In the genomic region with DNA sequence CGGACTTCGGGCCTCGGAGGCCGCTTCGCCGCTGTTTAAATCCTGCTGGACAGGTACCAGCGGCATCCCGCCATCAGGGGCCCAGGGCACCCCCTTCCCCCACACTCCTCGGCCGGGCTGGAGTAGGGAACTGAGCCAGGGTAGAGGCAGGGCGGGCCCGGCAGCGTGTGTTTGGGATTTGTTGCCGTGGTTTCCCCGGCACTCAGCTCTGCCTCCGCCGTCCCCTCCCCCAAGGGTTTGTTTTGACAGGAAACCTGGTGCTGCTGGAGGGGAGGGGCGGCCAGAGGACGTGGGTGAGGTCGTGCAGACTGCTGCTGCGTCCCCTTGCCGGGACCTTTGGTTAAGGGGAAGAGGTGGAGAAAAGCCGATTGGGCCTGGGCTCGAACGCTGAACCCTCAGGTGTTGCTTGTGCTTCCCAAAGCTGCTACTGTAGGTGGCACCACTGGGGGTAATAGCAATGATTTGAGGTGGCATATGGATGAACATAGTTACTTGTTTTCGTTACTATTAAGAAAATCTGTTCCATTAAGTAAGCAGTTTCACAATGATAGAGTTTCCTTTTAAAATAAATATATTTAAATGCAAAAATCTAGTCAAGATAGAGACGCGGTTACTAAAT, we compare ENCODE assay signal across 1 cellular context.
A peak's percentile ranks its signal among the peaks of the same experiment; 100 is the strongest.
TF ChIP-seq lines count a peak whose summit lies in the region.

No MANE protein-coding gene starts in this region.

TF ChIP-seq in GM12878, 131 proteins besides CTCF, POLR2A, EP300 and RAD21 (continued from another document):
- TF ChIP-seq, protein P1, sequence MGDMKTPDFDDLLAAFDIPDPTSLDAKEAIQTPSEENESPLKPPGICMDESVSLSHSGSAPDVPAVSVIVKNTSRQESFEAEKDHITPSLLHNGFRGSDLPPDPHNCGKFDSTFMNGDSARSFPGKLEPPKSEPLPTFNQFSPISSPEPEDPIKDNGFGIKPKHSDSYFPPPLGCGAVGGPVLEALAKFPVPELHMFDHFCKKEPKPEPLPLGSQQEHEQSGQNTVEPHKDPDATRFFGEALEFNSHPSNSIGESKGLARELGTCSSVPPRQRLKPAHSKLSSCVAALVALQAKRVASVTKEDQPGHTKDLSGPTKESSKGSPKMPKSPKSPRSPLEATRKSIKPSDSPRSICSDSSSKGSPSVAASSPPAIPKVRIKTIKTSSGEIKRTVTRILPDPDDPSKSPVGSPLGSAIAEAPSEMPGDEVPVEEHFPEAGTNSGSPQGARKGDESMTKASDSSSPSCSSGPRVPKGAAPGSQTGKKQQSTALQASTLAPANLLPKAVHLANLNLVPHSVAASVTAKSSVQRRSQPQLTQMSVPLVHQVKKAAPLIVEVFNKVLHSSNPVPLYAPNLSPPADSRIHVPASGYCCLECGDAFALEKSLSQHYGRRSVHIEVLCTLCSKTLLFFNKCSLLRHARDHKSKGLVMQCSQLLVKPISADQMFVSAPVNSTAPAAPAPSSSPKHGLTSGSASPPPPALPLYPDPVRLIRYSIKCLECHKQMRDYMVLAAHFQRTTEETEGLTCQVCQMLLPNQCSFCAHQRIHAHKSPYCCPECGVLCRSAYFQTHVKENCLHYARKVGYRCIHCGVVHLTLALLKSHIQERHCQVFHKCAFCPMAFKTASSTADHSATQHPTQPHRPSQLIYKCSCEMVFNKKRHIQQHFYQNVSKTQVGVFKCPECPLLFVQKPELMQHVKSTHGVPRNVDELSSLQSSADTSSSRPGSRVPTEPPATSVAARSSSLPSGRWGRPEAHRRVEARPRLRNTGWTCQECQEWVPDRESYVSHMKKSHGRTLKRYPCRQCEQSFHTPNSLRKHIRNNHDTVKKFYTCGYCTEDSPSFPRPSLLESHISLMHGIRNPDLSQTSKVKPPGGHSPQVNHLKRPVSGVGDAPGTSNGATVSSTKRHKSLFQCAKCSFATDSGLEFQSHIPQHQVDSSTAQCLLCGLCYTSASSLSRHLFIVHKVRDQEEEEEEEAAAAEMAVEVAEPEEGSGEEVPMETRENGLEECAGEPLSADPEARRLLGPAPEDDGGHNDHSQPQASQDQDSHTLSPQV (IDR thresholded peaks at IDR 0.05) = no peak
- TF ChIP-seq TCF12 (IDR thresholded peaks at IDR 0.05; ENCODE audit: low read depth, low read length) (no peak), SMAD5 (IDR thresholded peaks at IDR 0.05; ENCODE audit: low read depth) (no peak), IKZF1 (conservative IDR thresholded peaks at IDR 0.05) (peak; percentile 9), SREBF1 (IDR thresholded peaks at IDR 0.05; ENCODE audit: low read length) (no peak), CBFB (IDR thresholded peaks at IDR 0.05; ENCODE audit: low read depth) (no peak), POLR2AphosphoS2 (IDR thresholded peaks at IDR 0.05; ENCODE audit: low read depth, low read length) (no peak), NBN (IDR thresholded peaks at IDR 0.05) (no peak), HDGF (IDR thresholded peaks at IDR 0.05) (no peak), SREBF2 (IDR thresholded peaks at IDR 0.05; ENCODE audit: low read length) (no peak), EGR1 (IDR thresholded peaks at IDR 0.05; ENCODE audit: borderline replicate concordance in 1 of 2, low read depth in 2 of 2, low read length in 2 of 2) (no peak)
- TF ChIP-seq, protein P2, sequence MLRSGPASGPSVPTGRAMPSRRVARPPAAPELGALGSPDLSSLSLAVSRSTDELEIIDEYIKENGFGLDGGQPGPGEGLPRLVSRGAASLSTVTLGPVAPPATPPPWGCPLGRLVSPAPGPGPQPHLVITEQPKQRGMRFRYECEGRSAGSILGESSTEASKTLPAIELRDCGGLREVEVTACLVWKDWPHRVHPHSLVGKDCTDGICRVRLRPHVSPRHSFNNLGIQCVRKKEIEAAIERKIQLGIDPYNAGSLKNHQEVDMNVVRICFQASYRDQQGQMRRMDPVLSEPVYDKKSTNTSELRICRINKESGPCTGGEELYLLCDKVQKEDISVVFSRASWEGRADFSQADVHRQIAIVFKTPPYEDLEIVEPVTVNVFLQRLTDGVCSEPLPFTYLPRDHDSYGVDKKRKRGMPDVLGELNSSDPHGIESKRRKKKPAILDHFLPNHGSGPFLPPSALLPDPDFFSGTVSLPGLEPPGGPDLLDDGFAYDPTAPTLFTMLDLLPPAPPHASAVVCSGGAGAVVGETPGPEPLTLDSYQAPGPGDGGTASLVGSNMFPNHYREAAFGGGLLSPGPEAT (IDR thresholded peaks at IDR 0.05; ENCODE audit: low read depth) = no peak
- TF ChIP-seq, protein P3, sequence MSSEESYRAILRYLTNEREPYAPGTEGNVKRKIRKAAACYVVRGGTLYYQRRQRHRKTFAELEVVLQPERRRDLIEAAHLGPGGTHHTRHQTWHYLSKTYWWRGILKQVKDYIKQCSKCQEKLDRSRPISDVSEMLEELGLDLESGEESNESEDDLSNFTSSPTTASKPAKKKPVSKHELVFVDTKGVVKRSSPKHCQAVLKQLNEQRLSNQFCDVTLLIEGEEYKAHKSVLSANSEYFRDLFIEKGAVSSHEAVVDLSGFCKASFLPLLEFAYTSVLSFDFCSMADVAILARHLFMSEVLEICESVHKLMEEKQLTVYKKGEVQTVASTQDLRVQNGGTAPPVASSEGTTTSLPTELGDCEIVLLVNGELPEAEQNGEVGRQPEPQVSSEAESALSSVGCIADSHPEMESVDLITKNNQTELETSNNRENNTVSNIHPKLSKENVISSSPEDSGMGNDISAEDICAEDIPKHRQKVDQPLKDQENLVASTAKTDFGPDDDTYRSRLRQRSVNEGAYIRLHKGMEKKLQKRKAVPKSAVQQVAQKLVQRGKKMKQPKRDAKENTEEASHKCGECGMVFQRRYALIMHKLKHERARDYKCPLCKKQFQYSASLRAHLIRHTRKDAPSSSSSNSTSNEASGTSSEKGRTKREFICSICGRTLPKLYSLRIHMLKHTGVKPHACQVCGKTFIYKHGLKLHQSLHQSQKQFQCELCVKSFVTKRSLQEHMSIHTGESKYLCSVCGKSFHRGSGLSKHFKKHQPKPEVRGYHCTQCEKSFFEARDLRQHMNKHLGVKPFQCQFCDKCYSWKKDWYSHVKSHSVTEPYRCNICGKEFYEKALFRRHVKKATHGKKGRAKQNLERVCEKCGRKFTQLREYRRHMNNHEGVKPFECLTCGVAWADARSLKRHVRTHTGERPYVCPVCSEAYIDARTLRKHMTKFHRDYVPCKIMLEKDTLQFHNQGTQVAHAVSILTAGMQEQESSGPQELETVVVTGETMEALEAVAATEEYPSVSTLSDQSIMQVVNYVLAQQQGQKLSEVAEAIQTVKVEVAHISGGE (CRISPR knock-in tag; IDR thresholded peaks at IDR 0.05) = no peak
- TF ChIP-seq, protein P4, sequence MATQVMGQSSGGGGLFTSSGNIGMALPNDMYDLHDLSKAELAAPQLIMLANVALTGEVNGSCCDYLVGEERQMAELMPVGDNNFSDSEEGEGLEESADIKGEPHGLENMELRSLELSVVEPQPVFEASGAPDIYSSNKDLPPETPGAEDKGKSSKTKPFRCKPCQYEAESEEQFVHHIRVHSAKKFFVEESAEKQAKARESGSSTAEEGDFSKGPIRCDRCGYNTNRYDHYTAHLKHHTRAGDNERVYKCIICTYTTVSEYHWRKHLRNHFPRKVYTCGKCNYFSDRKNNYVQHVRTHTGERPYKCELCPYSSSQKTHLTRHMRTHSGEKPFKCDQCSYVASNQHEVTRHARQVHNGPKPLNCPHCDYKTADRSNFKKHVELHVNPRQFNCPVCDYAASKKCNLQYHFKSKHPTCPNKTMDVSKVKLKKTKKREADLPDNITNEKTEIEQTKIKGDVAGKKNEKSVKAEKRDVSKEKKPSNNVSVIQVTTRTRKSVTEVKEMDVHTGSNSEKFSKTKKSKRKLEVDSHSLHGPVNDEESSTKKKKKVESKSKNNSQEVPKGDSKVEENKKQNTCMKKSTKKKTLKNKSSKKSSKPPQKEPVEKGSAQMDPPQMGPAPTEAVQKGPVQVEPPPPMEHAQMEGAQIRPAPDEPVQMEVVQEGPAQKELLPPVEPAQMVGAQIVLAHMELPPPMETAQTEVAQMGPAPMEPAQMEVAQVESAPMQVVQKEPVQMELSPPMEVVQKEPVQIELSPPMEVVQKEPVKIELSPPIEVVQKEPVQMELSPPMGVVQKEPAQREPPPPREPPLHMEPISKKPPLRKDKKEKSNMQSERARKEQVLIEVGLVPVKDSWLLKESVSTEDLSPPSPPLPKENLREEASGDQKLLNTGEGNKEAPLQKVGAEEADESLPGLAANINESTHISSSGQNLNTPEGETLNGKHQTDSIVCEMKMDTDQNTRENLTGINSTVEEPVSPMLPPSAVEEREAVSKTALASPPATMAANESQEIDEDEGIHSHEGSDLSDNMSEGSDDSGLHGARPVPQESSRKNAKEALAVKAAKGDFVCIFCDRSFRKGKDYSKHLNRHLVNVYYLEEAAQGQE (IDR thresholded peaks at IDR 0.05; ENCODE audit: low read depth, low read length) = no peak
- TF ChIP-seq, protein P5, sequence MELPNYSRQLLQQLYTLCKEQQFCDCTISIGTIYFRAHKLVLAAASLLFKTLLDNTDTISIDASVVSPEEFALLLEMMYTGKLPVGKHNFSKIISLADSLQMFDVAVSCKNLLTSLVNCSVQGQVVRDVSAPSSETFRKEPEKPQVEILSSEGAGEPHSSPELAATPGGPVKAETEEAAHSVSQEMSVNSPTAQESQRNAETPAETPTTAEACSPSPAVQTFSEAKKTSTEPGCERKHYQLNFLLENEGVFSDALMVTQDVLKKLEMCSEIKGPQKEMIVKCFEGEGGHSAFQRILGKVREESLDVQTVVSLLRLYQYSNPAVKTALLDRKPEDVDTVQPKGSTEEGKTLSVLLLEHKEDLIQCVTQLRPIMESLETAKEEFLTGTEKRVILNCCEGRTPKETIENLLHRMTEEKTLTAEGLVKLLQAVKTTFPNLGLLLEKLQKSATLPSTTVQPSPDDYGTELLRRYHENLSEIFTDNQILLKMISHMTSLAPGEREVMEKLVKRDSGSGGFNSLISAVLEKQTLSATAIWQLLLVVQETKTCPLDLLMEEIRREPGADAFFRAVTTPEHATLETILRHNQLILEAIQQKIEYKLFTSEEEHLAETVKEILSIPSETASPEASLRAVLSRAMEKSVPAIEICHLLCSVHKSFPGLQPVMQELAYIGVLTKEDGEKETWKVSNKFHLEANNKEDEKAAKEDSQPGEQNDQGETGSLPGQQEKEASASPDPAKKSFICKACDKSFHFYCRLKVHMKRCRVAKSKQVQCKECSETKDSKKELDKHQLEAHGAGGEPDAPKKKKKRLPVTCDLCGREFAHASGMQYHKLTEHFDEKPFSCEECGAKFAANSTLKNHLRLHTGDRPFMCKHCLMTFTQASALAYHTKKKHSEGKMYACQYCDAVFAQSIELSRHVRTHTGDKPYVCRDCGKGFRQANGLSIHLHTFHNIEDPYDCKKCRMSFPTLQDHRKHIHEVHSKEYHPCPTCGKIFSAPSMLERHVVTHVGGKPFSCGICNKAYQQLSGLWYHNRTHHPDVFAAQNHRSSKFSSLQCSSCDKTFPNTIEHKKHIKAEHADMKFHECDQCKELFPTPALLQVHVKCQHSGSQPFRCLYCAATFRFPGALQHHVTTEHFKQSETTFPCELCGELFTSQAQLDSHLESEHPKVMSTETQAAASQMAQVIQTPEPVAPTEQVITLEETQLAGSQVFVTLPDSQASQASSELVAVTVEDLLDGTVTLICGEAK (IDR thresholded peaks at IDR 0.05; ENCODE audit: borderline replicate concordance) = no peak
- TF ChIP-seq, protein P6, sequence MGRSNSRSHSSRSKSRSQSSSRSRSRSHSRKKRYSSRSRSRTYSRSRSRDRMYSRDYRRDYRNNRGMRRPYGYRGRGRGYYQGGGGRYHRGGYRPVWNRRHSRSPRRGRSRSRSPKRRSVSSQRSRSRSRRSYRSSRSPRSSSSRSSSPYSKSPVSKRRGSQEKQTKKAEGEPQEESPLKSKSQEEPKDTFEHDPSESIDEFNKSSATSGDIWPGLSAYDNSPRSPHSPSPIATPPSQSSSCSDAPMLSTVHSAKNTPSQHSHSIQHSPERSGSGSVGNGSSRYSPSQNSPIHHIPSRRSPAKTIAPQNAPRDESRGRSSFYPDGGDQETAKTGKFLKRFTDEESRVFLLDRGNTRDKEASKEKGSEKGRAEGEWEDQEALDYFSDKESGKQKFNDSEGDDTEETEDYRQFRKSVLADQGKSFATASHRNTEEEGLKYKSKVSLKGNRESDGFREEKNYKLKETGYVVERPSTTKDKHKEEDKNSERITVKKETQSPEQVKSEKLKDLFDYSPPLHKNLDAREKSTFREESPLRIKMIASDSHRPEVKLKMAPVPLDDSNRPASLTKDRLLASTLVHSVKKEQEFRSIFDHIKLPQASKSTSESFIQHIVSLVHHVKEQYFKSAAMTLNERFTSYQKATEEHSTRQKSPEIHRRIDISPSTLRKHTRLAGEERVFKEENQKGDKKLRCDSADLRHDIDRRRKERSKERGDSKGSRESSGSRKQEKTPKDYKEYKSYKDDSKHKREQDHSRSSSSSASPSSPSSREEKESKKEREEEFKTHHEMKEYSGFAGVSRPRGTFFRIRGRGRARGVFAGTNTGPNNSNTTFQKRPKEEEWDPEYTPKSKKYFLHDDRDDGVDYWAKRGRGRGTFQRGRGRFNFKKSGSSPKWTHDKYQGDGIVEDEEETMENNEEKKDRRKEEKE (IDR thresholded peaks at IDR 0.05) = no peak
TF ChIP-seq in GM12878: peak in this region for 6.
